In the genomic region with DNA sequence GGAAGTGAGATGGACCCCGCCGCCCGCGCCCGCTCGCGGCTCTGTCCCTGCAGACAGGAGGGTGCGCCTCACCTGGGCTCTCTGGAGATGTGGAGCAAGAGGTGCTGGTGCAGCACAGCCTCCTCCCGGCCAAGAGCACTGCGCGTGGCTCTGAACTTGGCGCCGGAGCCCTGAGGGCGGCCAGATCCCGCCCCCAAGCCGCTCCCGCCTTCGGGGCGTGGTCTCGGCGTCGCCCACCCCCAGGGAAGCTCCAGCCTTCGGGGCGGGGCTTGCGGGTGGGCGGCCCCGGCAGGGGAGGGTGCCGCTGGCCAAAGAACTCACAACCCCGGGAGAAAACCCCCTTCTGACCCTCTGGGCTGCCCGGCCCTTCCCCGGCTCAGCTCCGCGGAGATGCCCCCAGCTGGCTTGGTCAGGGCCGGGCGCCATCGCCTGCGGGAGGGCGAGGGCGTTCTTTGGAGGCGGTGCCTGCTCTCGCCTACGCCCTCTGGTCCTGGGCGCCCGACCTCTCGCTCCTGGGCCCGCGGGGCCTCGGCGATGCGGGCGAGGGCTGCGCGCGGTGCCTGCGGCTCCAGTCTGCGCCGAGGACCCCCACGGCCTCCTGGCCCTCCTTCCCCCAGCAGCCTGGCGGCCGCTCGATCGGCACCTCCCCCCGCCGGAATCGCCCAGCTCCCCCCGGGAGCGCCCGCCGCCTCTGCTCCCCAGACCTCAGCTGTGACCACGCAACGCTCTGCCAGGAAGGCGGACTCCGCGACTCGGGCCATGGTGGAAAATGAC, we compare ENCODE assay signal across 8 cellular contexts. TPM values are rescaled to one million over a fixed set of nuclear protein-coding genes. Genes with fewer than 3 reads are reported as not detected.
DNase-seq lines count a peak whose midpoint lies in the region; ATAC-seq and TF ChIP-seq lines count a peak whose summit lies in the region.

A gene with protein sequence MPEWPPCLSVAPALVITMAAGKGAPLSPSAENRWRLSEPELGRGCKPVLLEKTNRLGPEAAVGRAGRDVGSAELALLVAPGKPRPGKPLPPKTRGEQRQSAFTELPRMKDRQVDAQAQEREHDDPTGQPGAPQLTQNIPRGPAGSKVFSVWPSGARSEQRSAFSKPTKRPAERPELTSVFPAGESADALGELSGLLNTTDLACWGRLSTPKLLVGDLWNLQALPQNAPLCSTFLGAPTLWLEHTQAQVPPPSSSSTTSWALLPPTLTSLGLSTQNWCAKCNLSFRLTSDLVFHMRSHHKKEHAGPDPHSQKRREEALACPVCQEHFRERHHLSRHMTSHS (minus strand): TSS at position 146 of the 774 bp plus-strand sequence. CDS start 15,464 bp downstream, outside the sequence.

- peaks cover 17% of the 10 kb centered on the region for H3K4me1 Mint-ChIP-seq in activated CD8-positive, alpha-beta T cell treated with anti-CD3 and anti-CD28 coated beads for 36 hours (ENCODE audit: low read depth)

- H3K27ac ChIP-seq in ectodermal cell (ENCODE audit: insufficient read depth, low read depth, low read length, poor library complexity, severe bottlenecking) (no peak within 1 kb of the TSS), lung (ENCODE audit: low read depth in 1 of 2, low read length in 1 of 2) (peak within 1 kb of the TSS; percentile 62 to 73)

- H3K27me3 Mint-ChIP-seq in activated CD8-positive, alpha-beta T cell treated with anti-CD3 and anti-CD28 coated beads for 36 hours, result peaks cover 45% of the 10 kb centered on the region

- peak; percentile 95 for DNase-seq in Ammon's horn (ENCODE audit: low spot score)
- peak; percentile 60 for DNase-seq in NCI-H748 treated with DMSO at 0.1 percent for 48 hours (lab: John Stamatoyannopoulos, UW)
- DNase-seq in activated CD8-positive, alpha-beta T cell treated with anti-CD3 and anti-CD28 coated beads for 36 hours, result peak; percentile 72
- DNase-seq in lung (ENCODE audit: low spot score), result peak; percentile 81
- peak; percentile 65 to 72 for DNase-seq in stimulated activated CD4-positive, alpha-beta T cell treated with anti-CD3 and anti-CD28 coated beads, Interleukin-4, amount 100 ng/mL, for 48 hours (ENCODE audit: low read depth in 2 of 2)

- POLR2A ChIA-PET in activated CD8-positive, alpha-beta T cell treated with anti-CD3 and anti-CD28 coated beads for 36 hours (lab: Charles Lee), result no interaction called here

- intact Hi-C loops in activated CD8-positive, alpha-beta T cell treated with anti-CD3 and anti-CD28 coated beads for 36 hours (cut with micrococcal nuclease), result no loop called here

- H3K27me3 ChIP-seq in ectodermal cell (ENCODE audit: control insufficient read depth, insufficient read depth, low read length, poor library complexity, severe bottlenecking), result peaks cover 48% of the 10 kb centered on the region
- no peaks in the 10 kb centered on the region for H3K27me3 ChIP-seq in lung (ENCODE audit: control insufficient read depth, insufficient read depth)

- H3K27ac Mint-ChIP-seq in activated CD8-positive, alpha-beta T cell treated with anti-CD3 and anti-CD28 coated beads for 36 hours, result no peak within 1 kb of the TSS

- ATAC-seq in GM19324 (IDR thresholded peaks at IDR 0.05; ENCODE audit: low FRiP score, unreplicated experiment) (peak; percentile 83), HG03439 (IDR thresholded peaks at IDR 0.05; ENCODE audit: unreplicated experiment) (peak; percentile 93), lung (ENCODE audit: insufficient read depth, low FRiP score) (peak; percentile 98)
- peak; percentile 96 for ATAC-seq in activated CD8-positive, alpha-beta T cell treated with anti-CD3 and anti-CD28 coated beads for 36 hours

- WGBS in ectodermal cell, 2 experiments, result 0 to 1% methylated on average over 74 to 75 of the region's 75 CpGs
- WGBS in lung, 2 donors, result 0% methylated on average over 61 to 75 of the region's 75 CpGs

- peaks cover 9% of the 10 kb centered on the region for H3K9me3 Mint-ChIP-seq in activated CD8-positive, alpha-beta T cell treated with anti-CD3 and anti-CD28 coated beads for 36 hours

- CTCF ChIA-PET in activated CD8-positive, alpha-beta T cell treated with anti-CD3 and anti-CD28 coated beads for 36 hours (lab: Charles Lee), result no interaction called here

- no peaks in the 10 kb centered on the region for H3K36me3 Mint-ChIP-seq in activated CD8-positive, alpha-beta T cell treated with anti-CD3 and anti-CD28 coated beads for 36 hours (ENCODE audit: low read depth)

- H3K4me1 ChIP-seq in ectodermal cell (ENCODE audit: control insufficient read depth, insufficient read depth, low read length) (peaks cover 9% of the 10 kb centered on the region), lung (ENCODE audit: control insufficient read depth in 2 of 2, insufficient read depth in 2 of 2, low read length in 2 of 2) (peaks cover 0 to 1% of the 10 kb centered on the region in 2 donors)

- no peak for TF ChIP-seq CTCF in activated CD8-positive, alpha-beta T cell treated with anti-CD3 and anti-CD28 coated beads for 36 hours (IDR thresholded peaks at IDR 0.05)
- TF ChIP-seq CTCF in lung (IDR thresholded peaks at IDR 0.05; ENCODE audit: control extremely low read depth, extremely low read depth), result no peak

- peak within 1 kb of the TSS; percentile 79 for H3K4me3 Mint-ChIP-seq in activated CD8-positive, alpha-beta T cell treated with anti-CD3 and anti-CD28 coated beads for 36 hours

- no peaks in the 10 kb centered on the region for H3K36me3 ChIP-seq in ectodermal cell (ENCODE audit: control insufficient read depth, insufficient read depth, low read length)
- no peaks in the 10 kb centered on the region for H3K36me3 ChIP-seq in lung (ENCODE audit: control insufficient read depth in 2 of 2, insufficient read depth in 2 of 2, low read length in 2 of 2)

- H3K4me3 ChIP-seq in ectodermal cell (ENCODE audit: insufficient read depth, low read depth, low read length) (peak within 1 kb of the TSS; percentile 68), lung (peak within 1 kb of the TSS; percentile 61)

- H3K9me3 ChIP-seq in ectodermal cell (ENCODE audit: control insufficient read depth, low read length), result no peaks in the 10 kb centered on the region
- H3K9me3 ChIP-seq in lung (ENCODE audit: control insufficient read depth in 2 of 2, insufficient read depth in 1 of 2, low read length in 1 of 2), result no peaks in the 10 kb centered on the region

RNA-seq across cellular contexts. Expression of the gene that starts here (rescaled TPM):
- total RNA-seq in activated CD8-positive, alpha-beta T cell treated with anti-CD3 and anti-CD28 coated beads for 36 hours, result under 1 TPM; 0.36 to 0.58 TPM
- polyA plus RNA-seq in ectodermal cell (2013, experiment 1 of 4), result 0.11 TPM
- not detected for polyA plus RNA-seq in ectodermal cell (2013, experiment 2 of 4)
- 0.05 TPM for polyA plus RNA-seq in ectodermal cell (2013, experiment 3 of 4)
- not detected for polyA plus RNA-seq in ectodermal cell (2013, experiment 4 of 4)
- under 1 TPM; 0.37 to 0.64 TPM for total RNA-seq in lung
- under 1 TPM; 0.15 to 0.47 TPM for polyA plus RNA-seq in lung

Comparison
In these comparisons a context has a peak if more than half of its experiments do, and no peak if none do; other contexts are left out.
1. Peak in DNase-seq and ATAC-seq in activated CD8-positive, alpha-beta T cell treated with anti-CD3 and anti-CD28 coated beads for 36 hours; RNA of the gene not detected or under 1 TPM.
2. Peak in DNase-seq, ATAC-seq, H3K4me3 ChIP-seq and H3K27ac ChIP-seq in lung; RNA of the gene not detected or under 1 TPM.